In the genomic region with DNA sequence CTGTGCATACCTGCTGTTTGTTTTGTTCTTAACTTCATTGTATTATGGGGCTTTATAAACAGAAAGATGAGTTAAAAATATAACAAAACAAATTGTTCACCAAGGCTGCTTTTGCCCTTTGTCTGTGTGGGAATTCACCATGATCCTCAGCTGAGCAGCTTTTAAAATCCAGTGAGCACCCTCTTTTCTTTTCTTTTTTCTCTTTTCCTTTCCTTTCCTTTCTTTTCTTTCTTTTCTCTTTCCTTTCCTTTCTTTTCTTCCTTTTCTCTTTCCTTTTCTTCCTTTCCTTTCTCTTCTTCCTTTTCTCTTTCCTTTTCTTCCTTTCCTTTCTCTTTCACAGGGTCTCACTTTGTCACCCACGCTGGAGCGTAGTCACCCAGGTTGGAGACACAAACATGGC, we compare ENCODE assay signal across 15 cellular contexts. TPM values are rescaled to one million over a fixed set of nuclear protein-coding genes. Genes with fewer than 3 reads are reported as not detected.
A peak's percentile ranks its signal among the peaks of the same experiment; 100 is the strongest.
DNase-seq lines count a peak whose midpoint lies in the region; ATAC-seq and TF ChIP-seq lines count a peak whose summit lies in the region.
"Had no signal": no experiment of that assay in that cellular context is flagged by ENCODE, and none has a peak within 500 bp of the region (broad histone marks: within the 10 kb centered on the region; RNA-seq: fewer than 3 reads in every experiment).

No MANE protein-coding gene starts in this region.

- peak overlapping the region; percentile 88 to 92 for H3K27ac Mint-ChIP-seq in T-cell
- peak overlapping the region; percentile 23 for H3K27ac Mint-ChIP-seq in dendritic cell treated with granulocyte-macrophage colony-stimulating factor and Interleukin-4, amounts not matched to agents 40 ng/mL and 50 ng/mL, for 4 days
- peak overlapping the region; percentile 25 for H3K27ac Mint-ChIP-seq in progenitor cell of endocrine pancreas

- CTCF ChIA-PET in T-cell (lab: Charles Lee), result interaction anchor here in 1 of 2 donors (1.0 to 1.5 kb wide), 3 partner anchors 10 to 36 kb away, joined by 4 read pairs; no protein-coding TSS in a partner anchor

- DNase-seq in activated T-cell treated with anti-CD3 and anti-CD28 coated beads, Interleukin-2, amount 50 U/mL, for 4 hours, result no peak
- no peak for DNase-seq in activated T-cell treated with anti-CD3 and anti-CD28 coated beads, Interleukin-2, amount 50 U/mL, for 48 hours
- DNase-seq in T-cell (no peak), progenitor cell of endocrine pancreas (ENCODE audit: low spot score, unreplicated experiment) (no peak), ACHN (no peak), foreskin melanocyte (no peak)
- DNase-seq: central memory CD4-positive, alpha-beta T cell; effector memory CD4-positive, alpha-beta T cell; mesendoderm; NCI-H1105; nucleus accumbens; Peyer's patch; stimulated activated CD4-positive, alpha-beta T cell treated with anti-CD3 and anti-CD28 coated beads, Interleukin-15, amount 100 ng/mL, for 24 hours had no signal

- peaks cover 73% of the 10 kb centered on the region for H3K4me1 Mint-ChIP-seq in activated T-cell treated with anti-CD3 and anti-CD28 coated beads, Interleukin-2, amount 50 U/mL, for 4 hours (ENCODE audit: low read depth)
- H3K4me1 Mint-ChIP-seq in T-cell, result peaks cover 75 to 85% (median 77%) of the 10 kb centered on the region in 3 donors
- H3K4me1 Mint-ChIP-seq in dendritic cell treated with granulocyte-macrophage colony-stimulating factor and Interleukin-4, amounts not matched to agents 40 ng/mL and 50 ng/mL, for 4 days (ENCODE audit: low read depth), result peaks cover 28% of the 10 kb centered on the region
- peaks cover 3% of the 10 kb centered on the region for H3K4me1 Mint-ChIP-seq in progenitor cell of endocrine pancreas (ENCODE audit: low read depth)

- in situ Hi-C loops in ACHN (cut with HindIII; ENCODE audit: low pct_ligation_motif_present, low pct_unique_long_range_greater_than_20kb, low sequenced_read_pairs), result no loop called here

- ATAC-seq in activated T-cell treated with anti-CD3 and anti-CD28 coated beads, Interleukin-2, amount 50 U/mL, for 4 hours, result no peak
- no peak for ATAC-seq in T-cell (replicated peaks in 1 of 4)
- ATAC-seq in GM21786 (IDR thresholded peaks at IDR 0.05; ENCODE audit: unreplicated experiment), result no peak

- no peaks in the 10 kb centered on the region for H3K9me3 Mint-ChIP-seq in activated T-cell treated with anti-CD3 and anti-CD28 coated beads, Interleukin-2, amount 50 U/mL, for 4 hours
- H3K9me3 Mint-ChIP-seq in T-cell, result no peaks in the 10 kb centered on the region
- no peaks in the 10 kb centered on the region for H3K9me3 Mint-ChIP-seq in dendritic cell treated with granulocyte-macrophage colony-stimulating factor and Interleukin-4, amounts not matched to agents 40 ng/mL and 50 ng/mL, for 4 days
- no peaks in the 10 kb centered on the region for H3K9me3 Mint-ChIP-seq in progenitor cell of endocrine pancreas (ENCODE audit: low read depth)

- POLR2A ChIA-PET in T-cell (lab: Charles Lee), result interaction anchor here (1.1 to 2.1 kb wide), 2 partner anchors 26 to 36 kb away, joined by 3 to 5 read pairs; no protein-coding TSS in a partner anchor

- H3K27me3 Mint-ChIP-seq in activated T-cell treated with anti-CD3 and anti-CD28 coated beads, Interleukin-2, amount 50 U/mL, for 4 hours (ENCODE audit: low read depth), result no peaks in the 10 kb centered on the region
- H3K27me3 Mint-ChIP-seq in T-cell, result no peaks in the 10 kb centered on the region
- H3K27me3 Mint-ChIP-seq in dendritic cell treated with granulocyte-macrophage colony-stimulating factor and Interleukin-4, amounts not matched to agents 40 ng/mL and 50 ng/mL, for 4 days, result no peaks in the 10 kb centered on the region
- H3K27me3 Mint-ChIP-seq in progenitor cell of endocrine pancreas, result no peaks in the 10 kb centered on the region

- H3K36me3 Mint-ChIP-seq in activated T-cell treated with anti-CD3 and anti-CD28 coated beads, Interleukin-2, amount 50 U/mL, for 4 hours (ENCODE audit: insufficient read depth), result peaks cover 34% of the 10 kb centered on the region
- H3K36me3 Mint-ChIP-seq in T-cell (peaks cover 16% of the 10 kb centered on the region), progenitor cell of endocrine pancreas (ENCODE audit: insufficient read depth) (peaks cover 1% of the 10 kb centered on the region)
- peaks cover 12% of the 10 kb centered on the region for H3K36me3 Mint-ChIP-seq in dendritic cell treated with granulocyte-macrophage colony-stimulating factor and Interleukin-4, amounts not matched to agents 40 ng/mL and 50 ng/mL, for 4 days (ENCODE audit: low read depth)

- H3K4me3 Mint-ChIP-seq in activated T-cell treated with anti-CD3 and anti-CD28 coated beads, Interleukin-2, amount 50 U/mL, for 4 hours, result peak overlapping the region; percentile 27
- H3K4me3 Mint-ChIP-seq in T-cell, result no peak overlapping the region
- H3K4me3 Mint-ChIP-seq in dendritic cell treated with granulocyte-macrophage colony-stimulating factor and Interleukin-4, amounts not matched to agents 40 ng/mL and 50 ng/mL, for 4 days, result no peak overlapping the region
- H3K4me3 Mint-ChIP-seq in progenitor cell of endocrine pancreas (ENCODE audit: low read depth), result no peak overlapping the region

- intact Hi-C loops in dendritic cell treated with granulocyte-macrophage colony-stimulating factor and Interleukin-4, amounts not matched to agents 40 ng/mL and 50 ng/mL, for 4 days (cut with micrococcal nuclease), result no loop called here

- TF ChIP-seq CTCF in progenitor cell of endocrine pancreas (IDR thresholded peaks at IDR 0.05; ENCODE audit: unreplicated experiment), result no peak

RNA-seq across cellular contexts. Expression of gene RAB8B, which starts 38.3 kb away (rescaled TPM):
- 100 to 1,000 TPM; 127 to 166 (median 152) TPM for total RNA-seq in activated T-cell treated with anti-CD3 and anti-CD28 coated beads, Interleukin-2, amount 50 U/mL, for 4 hours
- total RNA-seq in T-cell (10 to 100 TPM; 52.2 to 66.7 (median 55.7) TPM), progenitor cell of endocrine pancreas (31.6 and 37.2 TPM in 2 replicates)

RNA-seq across cellular contexts. Expression of gene APH1B, which starts 49.7 kb away (rescaled TPM):
- 1 to 10 TPM; 1.9 to 4.2 (median 3.7) TPM for total RNA-seq in activated T-cell treated with anti-CD3 and anti-CD28 coated beads, Interleukin-2, amount 50 U/mL, for 4 hours
- 10 to 100 TPM; 17.0 to 27.4 (median 20.9) TPM for total RNA-seq in T-cell
- total RNA-seq in progenitor cell of endocrine pancreas, result 17.6 and 19.8 TPM in 2 replicates

Comparison
In these comparisons a context has a peak if more than half of its experiments do, and no peak if none do; other contexts are left out.
1. H3K27ac Mint-ChIP-seq: peak in every context shown above with its lines; median percentile 90 in T-cell; 25 in progenitor cell of endocrine pancreas; 23 in dendritic cell treated with granulocyte-macrophage colony-stimulating factor and Interleukin-4, amounts not matched to agents 40 ng/mL and 50 ng/mL, for 4 days.